14 cellular contexts compared by ENCODE assay signal in genomic region chr13:27395007-27395510, GRCh38. TPM values are rescaled to one million over a fixed set of nuclear protein-coding genes. Genes with fewer than 3 reads are reported as not detected.
A peak's percentile ranks its signal among the peaks of the same experiment; 100 is the strongest.
DNase-seq lines count a peak whose midpoint lies in the region; ATAC-seq lines count a peak whose summit lies in the region.
"Had no signal": no experiment of that assay in that cellular context is flagged by ENCODE, and none has a peak within 500 bp of the region (broad histone marks: within the 10 kb centered on the region; RNA-seq: fewer than 3 reads in every experiment).

No MANE protein-coding gene starts in this region.

- H3K4me2 ChIP-seq in Karpas-422 (ENCODE audit: low read depth, low read length, poor library complexity, severe bottlenecking), result peak overlapping the region; percentile 12
- H3K4me2 ChIP-seq in mesendoderm (ENCODE audit: low read length), result no peak overlapping the region

- H3K23ac ChIP-seq in mesendoderm (ENCODE audit: low read length), result no peak overlapping the region

- no peaks in the 10 kb centered on the region for H3K79me2 ChIP-seq in Karpas-422 (ENCODE audit: low read length)
- no peaks in the 10 kb centered on the region for H3K79me2 ChIP-seq in mesendoderm (ENCODE audit: control insufficient read depth, insufficient read depth, low read length)

- H3K9me3 ChIP-seq in Karpas-422 (ENCODE audit: low read length) (no peaks in the 10 kb centered on the region), SJCRH30 (replicated peaks) (no peaks in the 10 kb centered on the region)

- DNase-seq in ELF-1 (ENCODE audit: low read depth, low spot score), result peak; percentile 16
- DNase-seq in Karpas-422, result no peak
- peak in 1 of 2 experiments; percentile 39 for DNase-seq in SJCRH30
- no peak for DNase-seq in mesendoderm
- no peak for DNase-seq in NCI-H1436 treated with DMSO at 0.1 percent for 48 hours (lab: John Stamatoyannopoulos, UW)
- DNase-seq in stimulated activated CD4-positive, alpha-beta T cell treated with anti-CD3 and anti-CD28 coated beads, Interleukin-4, amount 100 ng/mL, for 1 hour, result no peak
- no peak for DNase-seq in stimulated activated CD4-positive, alpha-beta T cell treated with anti-CD3 and anti-CD28 coated beads, Interleukin-15, amount 100 ng/mL, for 24 hours
- DNase-seq: C1 segment of cervical spinal cord; Calu3; CD4-positive, alpha-beta T cell; DND-41; GF-D8 had no signal

- no peaks in the 10 kb centered on the region for H3K9me2 ChIP-seq in Karpas-422 (replicated peaks; ENCODE audit: insufficient read depth, low read length)

- no peak for ATAC-seq in HG03354 (IDR thresholded peaks at IDR 0.05; ENCODE audit: poor library complexity, severe bottlenecking, unreplicated experiment)
- ATAC-seq: HCT116 had no signal

- no peak overlapping the region for H2BK15ac ChIP-seq in mesendoderm (replicated peaks; ENCODE audit: low read depth)

- H3K79me1 ChIP-seq in mesendoderm (ENCODE audit: low read length), result no peaks in the 10 kb centered on the region

- WGBS in mesendoderm (ENCODE audit: extremely low coverage, insufficient coverage, low lambda C conversion rate), result no CpG with 5 or more reads among the region's 14 CpGs

- H3K56ac ChIP-seq in mesendoderm (ENCODE audit: low read length), result no peak overlapping the region

- no peak overlapping the region for H3K27ac ChIP-seq in Karpas-422 (ENCODE audit: low read length)
- H3K27ac ChIP-seq in SJCRH30, result peak overlapping the region; percentile 35; the same call in 1 of the 2 replicates
- H3K27ac ChIP-seq in mesendoderm (ENCODE audit: low read depth, low read length), result no peak overlapping the region

- no peak overlapping the region for H4K5ac ChIP-seq in mesendoderm (ENCODE audit: low read length)

- H2BK120ac ChIP-seq in mesendoderm (ENCODE audit: low read depth, low read length), result no peak overlapping the region

- H3K9ac ChIP-seq in Karpas-422 (ENCODE audit: low read length) (no peak overlapping the region), mesendoderm (ENCODE audit: low read length) (no peak overlapping the region)

- H3K36me3 ChIP-seq in Karpas-422 (ENCODE audit: insufficient read depth, low read length) (no peaks in the 10 kb centered on the region), SJCRH30 (no peaks in the 10 kb centered on the region), mesendoderm (ENCODE audit: control insufficient read depth, insufficient read depth, low read length) (no peaks in the 10 kb centered on the region)

- H3K4me1 ChIP-seq in Karpas-422 (ENCODE audit: low read length) (peaks cover 18% of the 10 kb centered on the region), SJCRH30 (peaks cover 9% of the 10 kb centered on the region; the same call in 1 of the 2 replicates), mesendoderm (ENCODE audit: control insufficient read depth, low read depth, low read length) (peaks cover 3% of the 10 kb centered on the region)

- H2AK5ac ChIP-seq in mesendoderm (ENCODE audit: low read length), result no peak overlapping the region

- H4K20me1 ChIP-seq in Karpas-422 (ENCODE audit: insufficient read depth, low read depth, low read length), result no peaks in the 10 kb centered on the region

- H4K8ac ChIP-seq in mesendoderm (ENCODE audit: low read depth, low read length), result no peak overlapping the region

- H2BK5ac ChIP-seq in mesendoderm (ENCODE audit: low read length), result no peak overlapping the region

- H3K27me3 ChIP-seq in Karpas-422 (ENCODE audit: low read length), result no peaks in the 10 kb centered on the region
- H3K27me3 ChIP-seq in SJCRH30, result 0 out of 2 replicates have a peak, but pooled peaks cover 3% of the 10 kb centered on the region
- H3K27me3 ChIP-seq in mesendoderm (ENCODE audit: insufficient read depth, low read length, poor library complexity), result no peaks in the 10 kb centered on the region

- no peak overlapping the region for H2AFZ ChIP-seq in Karpas-422 (ENCODE audit: low read length)

- H3K18ac ChIP-seq in mesendoderm (ENCODE audit: low read length), result peak overlapping the region; percentile 39

- H3K4ac ChIP-seq in mesendoderm (ENCODE audit: low read depth, low read length), result no peak overlapping the region

- H3K4me3 ChIP-seq in Karpas-422 (ENCODE audit: low read length) (no peak overlapping the region), SJCRH30 (no peak overlapping the region), mesendoderm (ENCODE audit: low read length) (no peak overlapping the region)

RNA-seq across cellular contexts. Expression of gene GTF3A, which starts 29.4 kb away (rescaled TPM):
- 357 and 373 TPM in 2 replicates for total RNA-seq in Karpas-422 (2014; rRNA removed; shearing (Covaris generic); ENCODE audit: low replicate concordance)
- total RNA-seq in SJCRH30 (2014; rRNA removed; shearing (Covaris generic)), result 175 and 192 TPM in 2 replicates
- 93.6 TPM for polyA plus RNA-seq in mesendoderm (2013, experiment 1 of 2)
- 97.5 TPM for polyA plus RNA-seq in mesendoderm (2013, experiment 2 of 2)

RNA-seq across cellular contexts. Expression of gene MTIF3, which starts 55.3 kb away (rescaled TPM):
- 44.9 and 48.6 TPM in 2 replicates for total RNA-seq in Karpas-422 (2014; rRNA removed; shearing (Covaris generic); ENCODE audit: low replicate concordance)
- total RNA-seq in SJCRH30 (2014; rRNA removed; shearing (Covaris generic)), result 38.2 and 51.2 TPM in 2 replicates
- 58.2 TPM for polyA plus RNA-seq in mesendoderm (2013, experiment 1 of 2)
- polyA plus RNA-seq in mesendoderm (2013, experiment 2 of 2), result 58.0 TPM
